ENCODE assay signal across 16 cellular contexts in genomic region chr10:74599676-74600075, GRCh38.
"Had no signal": no experiment of that assay in that cellular context is flagged by ENCODE, and none has a peak within 500 bp of the region (broad histone marks: within the 10 kb centered on the region; RNA-seq: fewer than 3 reads in every experiment).

No MANE protein-coding gene starts in this region.

- H3K4me2 ChIP-seq: SK-N-SH had no signal

- H3K27ac Mint-ChIP-seq: activated T-helper 17 cell treated with anti-CD3 and anti-CD28 coated beads, Interleukin-2, amount 50 U/mL, for 72 hours; endodermal cell; stimulated activated effector memory CD8-positive, alpha-beta T cell treated with anti-CD3 and anti-CD28 coated beads, Interleukin-12 subunit alpha, Interleukin-12 subunit beta, amount 100 ng/mL, for 72 hours; T-helper 1 cell treated with Interleukin-12 subunit alpha and Interleukin-12 subunit beta and Interleukin-4 antibody, amounts not matched to agents 30 μg/mL and 1 μg/mL, for 36 hours; type B pancreatic cell had no signal

- DNase-seq: activated CD4-positive, alpha-beta T cell treated with anti-CD3 and anti-CD28 coated beads for 48 hours; activated naive CD4-positive, alpha-beta T cell treated with anti-CD3 and anti-CD28 coated beads, Interleukin-2, amount 50 U/mL, for 16 hours; activated T-cell treated with anti-CD3 and anti-CD28 coated beads for 4 hours; amniotic stem cell; body of pancreas; dermis blood vessel endothelial cell; endodermal cell; midbrain; retina; SK-N-SH had no signal

- H3K9me3 Mint-ChIP-seq: activated T-helper 17 cell treated with anti-CD3 and anti-CD28 coated beads, Interleukin-2, amount 50 U/mL, for 72 hours; stimulated activated effector memory CD8-positive, alpha-beta T cell treated with anti-CD3 and anti-CD28 coated beads, Interleukin-12 subunit alpha, Interleukin-12 subunit beta, amount 100 ng/mL, for 72 hours had no signal

- H3K27me3 Mint-ChIP-seq: activated T-helper 17 cell treated with anti-CD3 and anti-CD28 coated beads, Interleukin-2, amount 50 U/mL, for 72 hours; type B pancreatic cell had no signal

- H3K4me3 ChIP-seq: body of pancreas, lung, smooth muscle cell had no signal

- H3K9me3 ChIP-seq: body of pancreas, SK-N-SH had no signal

- H3K9ac ChIP-seq: SK-N-SH had no signal

- H3K4me3 Mint-ChIP-seq: activated T-helper 17 cell treated with anti-CD3 and anti-CD28 coated beads, Interleukin-2, amount 50 U/mL, for 72 hours; endodermal cell; stimulated activated effector memory CD8-positive, alpha-beta T cell treated with anti-CD3 and anti-CD28 coated beads, Interleukin-12 subunit alpha, Interleukin-12 subunit beta, amount 100 ng/mL, for 72 hours; T-helper 1 cell treated with Interleukin-12 subunit alpha and Interleukin-12 subunit beta and Interleukin-4 antibody, amounts not matched to agents 30 μg/mL and 1 μg/mL, for 36 hours; type B pancreatic cell had no signal

- H3K27me3 ChIP-seq: body of pancreas had no signal

- H3K4me1 Mint-ChIP-seq: endodermal cell; stimulated activated effector memory CD8-positive, alpha-beta T cell treated with anti-CD3 and anti-CD28 coated beads, Interleukin-12 subunit alpha, Interleukin-12 subunit beta, amount 100 ng/mL, for 72 hours had no signal

- ATAC-seq: stimulated activated effector memory CD8-positive, alpha-beta T cell treated with anti-CD3 and anti-CD28 coated beads, Interleukin-12 subunit alpha, Interleukin-12 subunit beta, amount 100 ng/mL, for 72 hours had no signal
